8 cellular contexts compared by ENCODE assay signal in the genomic region with DNA sequence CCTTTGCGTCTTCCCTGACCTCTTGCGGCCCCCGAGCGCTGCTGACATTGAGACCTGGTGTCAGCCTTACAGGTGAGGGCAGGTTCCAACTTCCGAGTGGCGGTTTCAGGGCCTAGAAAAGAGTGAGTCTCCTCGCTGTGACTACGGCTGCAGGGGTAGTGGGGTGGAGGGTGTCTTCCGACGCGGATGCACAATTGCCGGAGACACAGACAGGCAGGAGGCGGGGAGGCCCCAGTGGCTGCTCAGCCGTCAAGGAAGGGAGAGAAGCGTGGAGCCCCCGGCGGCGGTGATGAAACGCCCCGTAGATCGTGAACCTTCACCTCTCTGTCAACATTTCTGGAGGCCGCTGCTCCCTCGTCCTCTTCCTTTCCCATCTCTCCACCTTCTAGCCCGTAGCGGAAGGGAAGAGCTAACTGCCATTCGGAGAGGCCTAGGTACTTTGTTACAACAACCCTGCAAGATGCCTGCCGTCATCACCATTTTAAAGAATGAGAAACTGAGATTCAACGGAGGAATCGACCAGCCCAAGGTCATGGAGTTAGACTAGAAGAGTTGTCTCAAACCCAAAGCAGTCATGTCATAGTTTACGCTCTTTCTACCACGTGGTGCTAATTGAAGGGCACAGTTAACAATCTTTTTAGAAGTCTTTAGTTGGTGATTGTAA. TPM values are rescaled to one million over a fixed set of nuclear protein-coding genes. Genes with fewer than 3 reads are reported as not detected.
A peak's percentile ranks its signal among the peaks of the same experiment; 100 is the strongest.
DNase-seq lines count a peak whose midpoint lies in the region; ATAC-seq and TF ChIP-seq lines count a peak whose summit lies in the region.

No MANE protein-coding gene starts in this region.

- peak overlapping the region; percentile 95 for H3K9ac ChIP-seq in adipocyte (ENCODE audit: low read length)

- H3K9me3 ChIP-seq in adipocyte (ENCODE audit: control insufficient read depth, low read length): no peaks in the 10 kb centered on the region

- TF ChIP-seq CTCF in kidney epithelial cell (IDR thresholded peaks at IDR 0.05; ENCODE audit: insufficient read depth, low read length, poor library complexity, severe bottlenecking): no peak

- peak overlapping the region; percentile 91 for H3K27ac ChIP-seq in temporal lobe (ENCODE audit: low read depth, low read length)

- H3K4me3 ChIP-seq in adipocyte (ENCODE audit: low read length) (peak overlapping the region; percentile 87), kidney epithelial cell (ENCODE audit: low read depth, low read length) (peak overlapping the region; percentile 63)

- DNase-seq in EL (peak; percentile 28), adipocyte (ENCODE audit: low read depth) (peak; percentile 48), kidney epithelial cell (ENCODE audit: low read depth) (no peak), amniotic stem cell (lab: John Stamatoyannopoulos, UW) (no peak), SKM-1 treated with dmso at 0.1 percent for 144 hours (lab: John Stamatoyannopoulos, UW; ENCODE audit: unreplicated experiment) (no peak)

- H3K27me3 ChIP-seq in adipocyte (replicated peaks; ENCODE audit: control insufficient read depth, insufficient read depth, low read length) (no peaks in the 10 kb centered on the region), kidney epithelial cell (ENCODE audit: control insufficient read depth, insufficient read depth, low read length) (no peaks in the 10 kb centered on the region)

- peaks cover 19% of the 10 kb centered on the region for H3K4me1 ChIP-seq in adipocyte (ENCODE audit: control insufficient read depth, insufficient read depth, low read length)

- peak; percentile 30 for ATAC-seq in GM19467 (IDR thresholded peaks at IDR 0.05; ENCODE audit: unreplicated experiment)
- ATAC-seq in HG03565 (IDR thresholded peaks at IDR 0.05; ENCODE audit: unreplicated experiment): peak; percentile 10

- H3K36me3 ChIP-seq in adipocyte (ENCODE audit: control insufficient read depth, insufficient read depth, low read length, severe bottlenecking): peaks cover 7% of the 10 kb centered on the region
- H3K36me3 ChIP-seq in kidney epithelial cell (ENCODE audit: control insufficient read depth, insufficient read depth, low read length): no peaks in the 10 kb centered on the region

RNA-seq across cellular contexts. Expression of a gene that starts 0.5 kb away (rescaled TPM):
- total RNA-seq in kidney epithelial cell (71.2 and 77.6 TPM in 2 replicates), temporal lobe (21.1 TPM)

RNA-seq across cellular contexts. Expression of a gene that starts 9.8 kb away (rescaled TPM):
- 57.3 and 76.2 TPM in 2 replicates for total RNA-seq in kidney epithelial cell
- total RNA-seq in temporal lobe: 25.6 TPM

RNA-seq across cellular contexts. Expression of a gene that starts 48.3 kb away (rescaled TPM):
- total RNA-seq in kidney epithelial cell: 55.2 and 59.5 TPM in 2 replicates
- total RNA-seq in temporal lobe: 39.1 TPM

RNA-seq across cellular contexts. Expression of a gene that starts 50.0 kb away (rescaled TPM):
- total RNA-seq in kidney epithelial cell: 64.4 and 72.6 TPM in 2 replicates
- total RNA-seq in temporal lobe: 30.0 TPM

RNA-seq across cellular contexts. Expression of a gene that starts 54.5 kb away (rescaled TPM):
- total RNA-seq in kidney epithelial cell (60.4 and 73.5 TPM in 2 replicates), temporal lobe (2.5 TPM)

Comparison
In these comparisons a context has a peak if more than half of its experiments do, and no peak if none do; other contexts are left out.
1. DNase-seq: peak in EL (single experiment) and adipocyte (single experiment); none in kidney epithelial cell (single experiment), amniotic stem cell (single experiment) and SKM-1 treated with dmso at 0.1 percent for 144 hours (single experiment).